In genomic region chr17:80122026-80122575, GRCh38 we compare ENCODE assay signal across 26 cellular contexts. TPM values are rescaled to one million over a fixed set of nuclear protein-coding genes. Genes with fewer than 3 reads are reported as not detected.
"Had no signal": no experiment of that assay in that cellular context is flagged by ENCODE, and none has a peak within 500 bp of the region (broad histone marks: within the 10 kb centered on the region; RNA-seq: fewer than 3 reads in every experiment).

No MANE protein-coding gene starts in this region.

- H3K36me3 Mint-ChIP-seq: activated CD4-positive, alpha-beta memory T cell treated with anti-CD3 and anti-CD28 coated beads for 36 hours; natural killer cell treated with Interleukin-12 subunit alpha and Interleukin-12 subunit beta and Interleukin-15 and Interleukin-18, amount 100 ng/mL, for 72 hours; T-cell; type B pancreatic cell had no signal

- ATAC-seq: activated CD4-positive, CD25-positive, alpha-beta regulatory T cell treated with anti-CD3 and anti-CD28 coated beads, Interleukin-2, amount 50 U/mL, for 24 hours; foreskin keratinocyte; heart left ventricle; left lobe of liver; mucosa of descending colon; natural killer cell treated with Interleukin-12 subunit alpha and Interleukin-12 subunit beta and Interleukin-15 and Interleukin-18, amount 100 ng/mL, for 72 hours; pancreas; psoas muscle; T-cell had no signal

- DNase-seq: activated CD4-positive, alpha-beta memory T cell treated with anti-CD3 and anti-CD28 coated beads for 36 hours; activated CD4-positive, alpha-beta T cell treated with anti-CD3 and anti-CD28 coated beads for 48 hours; activated gamma-delta T cell; activated naive CD4-positive, alpha-beta T cell treated with anti-CD3 and anti-CD28 coated beads, Interleukin-2, amount 50 U/mL, for 16 hours; amniotic stem cell; caudate nucleus; cortex of kidney; endodermal cell; foreskin keratinocyte; heart left ventricle; kidney glomerular epithelial cell; mesendoderm; mucosa of descending colon; pancreas; psoas muscle; spleen; stimulated activated naive CD4-positive, alpha-beta T cell treated with Interleukin-2 at 50 U/mL for 16 hours; T-cell had no signal

- H3K27ac Mint-ChIP-seq: activated CD4-positive, alpha-beta memory T cell treated with anti-CD3 and anti-CD28 coated beads for 36 hours; endodermal cell; natural killer cell treated with Interleukin-12 subunit alpha and Interleukin-12 subunit beta and Interleukin-15 and Interleukin-18, amount 100 ng/mL, for 72 hours; T-cell; type B pancreatic cell had no signal

- H3K4me3 Mint-ChIP-seq: activated CD4-positive, alpha-beta memory T cell treated with anti-CD3 and anti-CD28 coated beads for 36 hours; endodermal cell; natural killer cell treated with Interleukin-12 subunit alpha and Interleukin-12 subunit beta and Interleukin-15 and Interleukin-18, amount 100 ng/mL, for 72 hours; T-cell; type B pancreatic cell had no signal

- H3K9me3 ChIP-seq: esophagus muscularis mucosa, heart left ventricle, mucosa of descending colon, pancreas, psoas muscle, spleen, vagina had no signal

- H3K36me3 ChIP-seq: pancreas had no signal

- H3K4me1 ChIP-seq: esophagus muscularis mucosa, foreskin keratinocyte, heart left ventricle, psoas muscle, vagina had no signal

- H3K4me1 Mint-ChIP-seq: T-cell had no signal

- H3K4me3 ChIP-seq: esophagus muscularis mucosa, heart left ventricle, lung, mucosa of descending colon, pancreas, psoas muscle, spleen, vagina had no signal

- H3K27me3 Mint-ChIP-seq: natural killer cell treated with Interleukin-12 subunit alpha and Interleukin-12 subunit beta and Interleukin-15 and Interleukin-18, amount 100 ng/mL, for 72 hours; type B pancreatic cell had no signal

- H3K27ac ChIP-seq: esophagus muscularis mucosa, foreskin keratinocyte, heart left ventricle, pancreas, psoas muscle, spleen, vagina had no signal

- H3K27me3 ChIP-seq: foreskin keratinocyte, heart left ventricle, pancreas, vagina had no signal

- H3K9me3 Mint-ChIP-seq: activated CD4-positive, alpha-beta memory T cell treated with anti-CD3 and anti-CD28 coated beads for 36 hours; endodermal cell; natural killer cell treated with Interleukin-12 subunit alpha and Interleukin-12 subunit beta and Interleukin-15 and Interleukin-18, amount 100 ng/mL, for 72 hours; T-cell; type B pancreatic cell had no signal

RNA-seq across cellular contexts. Expression of gene CARD14, which starts 47.7 kb away (rescaled TPM):
- total RNA-seq: activated CD4-positive, alpha-beta memory T cell treated with anti-CD3 and anti-CD28 coated beads for 36 hours; natural killer cell treated with Interleukin-12 subunit alpha and Interleukin-12 subunit beta and Interleukin-15 and Interleukin-18, amount 100 ng/mL, for 72 hours; T-helper 2 cell treated with Interferon-gamma antibody and Interleukin-4, amounts not matched to agents 100 ng/mL and 5 ng/mL, for 36 hours had no signal
